In genomic region chr7:18590744-18591340, GRCh38 we compare ENCODE assay signal across 8 cellular contexts.
DNase-seq lines count a peak whose midpoint lies in the region; ATAC-seq and TF ChIP-seq lines count a peak whose summit lies in the region.

No MANE protein-coding gene starts in this region.

- H3K4me3 ChIP-seq in cardiac muscle cell (no peak overlapping the region), Peyer's patch (no peak overlapping the region), skeletal muscle cell (ENCODE audit: low read depth, low read length) (no peak overlapping the region)

- TF ChIP-seq POLR2A in Peyer's patch (IDR thresholded peaks at IDR 0.05), result no peak

- peak; percentile 71 for TF ChIP-seq CTCF in cardiac muscle cell (IDR thresholded peaks at IDR 0.05; ENCODE audit: low read depth, low read length)
- TF ChIP-seq CTCF in Peyer's patch (IDR thresholded peaks at IDR 0.05), result peak in 5 of 6 experiments; percentile 6 to 46 (median 35)

- intact Hi-C loops in Right ventricle myocardium inferior (cut with DNase I), result loop anchor here (1.0 kb wide), 1 partner anchor 75 kb away; no protein-coding TSS in a partner anchor

- DNase-seq in cardiac muscle cell (ENCODE audit: low read depth in 1 of 2, low spot score in 1 of 2), result peak; percentile 24 to 83
- DNase-seq in Right ventricle myocardium inferior (ENCODE audit: missing footprints), result no peak
- no peak for DNase-seq in Peyer's patch
- peak; percentile 87 for DNase-seq in fibroblast of peridontal ligament (ENCODE audit: extremely low read depth)
- peak; percentile 22 for DNase-seq in skeletal muscle cell (ENCODE audit: low read depth)
- DNase-seq in GF-D8 (lab: John Stamatoyannopoulos, UW), result no peak

- H3K27ac ChIP-seq in cardiac muscle cell (peak overlapping the region; percentile 47), Peyer's patch (no peak overlapping the region)

- ATAC-seq in Right ventricle myocardium inferior (no peak), GM18907 (IDR thresholded peaks at IDR 0.05; ENCODE audit: unreplicated experiment) (no peak), HG03442 (IDR thresholded peaks at IDR 0.05; ENCODE audit: unreplicated experiment) (no peak)

- H3K36me3 ChIP-seq in cardiac muscle cell (peaks cover 27% of the 10 kb centered on the region), Peyer's patch (no peaks in the 10 kb centered on the region)

- H3K9me3 ChIP-seq in cardiac muscle cell (ENCODE audit: low read depth) (no peaks in the 10 kb centered on the region), Peyer's patch (no peaks in the 10 kb centered on the region)

- no peaks in the 10 kb centered on the region for H3K27me3 ChIP-seq in cardiac muscle cell
- no peaks in the 10 kb centered on the region for H3K27me3 ChIP-seq in Peyer's patch

- H3K4me1 ChIP-seq in cardiac muscle cell (ENCODE audit: low read depth), result no peaks in the 10 kb centered on the region
- H3K4me1 ChIP-seq in Peyer's patch, result no peaks in the 10 kb centered on the region

Comparison
In these comparisons a context has a peak if more than half of its experiments do, and no peak if none do; other contexts are left out.
1. DNase-seq: peak in cardiac muscle cell (2 of 2), fibroblast of peridontal ligament (single experiment) and skeletal muscle cell (single experiment); none in Right ventricle myocardium inferior (single experiment), Peyer's patch (0 of 3) and GF-D8 (single experiment).